Comparison of ENCODE assay signal across 1 cellular context in the genomic region with DNA sequence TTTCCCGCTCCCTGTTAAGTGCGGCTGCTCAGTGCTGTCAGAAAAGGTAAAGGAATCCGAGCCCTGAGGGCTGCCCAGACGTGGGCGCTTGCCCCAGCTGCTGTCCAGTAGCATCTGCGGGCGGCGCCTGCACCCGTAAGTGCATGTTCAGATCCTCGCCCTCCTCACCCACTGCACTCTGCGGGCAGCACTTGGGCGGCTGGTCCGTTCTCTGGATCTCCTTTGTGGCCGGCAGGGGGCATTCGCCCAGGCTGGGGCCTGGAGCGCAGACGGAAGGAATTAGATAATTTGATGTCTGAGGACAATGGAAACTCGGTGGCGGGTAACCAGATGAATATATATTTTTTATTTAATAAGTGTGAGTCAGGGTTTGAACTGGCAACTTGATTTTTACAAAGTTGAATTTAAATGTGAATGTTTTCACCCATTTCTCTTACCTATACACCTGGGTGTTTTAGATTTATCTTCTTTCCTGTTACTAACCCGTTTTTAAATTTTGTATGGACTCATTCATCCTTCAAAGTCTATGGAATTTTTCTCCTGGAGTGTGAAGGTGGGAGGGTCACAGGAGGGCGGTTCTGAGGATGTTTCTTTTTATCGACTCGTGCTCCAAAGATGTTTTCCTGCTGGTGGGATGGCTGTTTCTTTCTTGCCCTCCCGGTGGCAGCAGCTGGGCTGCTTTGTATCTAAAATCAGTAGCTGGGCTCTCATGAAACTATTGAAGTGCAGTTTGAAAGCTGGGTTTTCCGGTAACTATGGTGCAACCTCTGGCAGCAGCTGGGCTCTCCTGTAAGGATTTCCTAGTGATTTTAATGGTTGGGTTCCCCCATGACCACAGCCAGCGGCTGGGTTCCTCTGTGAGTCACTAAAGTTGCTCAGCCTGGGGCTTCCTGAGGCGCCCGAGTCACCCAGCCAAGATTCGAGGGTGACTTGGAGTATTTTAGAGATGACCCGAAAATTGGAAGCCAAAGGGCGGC.
TF ChIP-seq lines count a peak whose summit lies in the region.

No MANE protein-coding gene starts in this region.

TF ChIP-seq in H1, 55 proteins besides CTCF, POLR2A, EP300 and RAD21:
- TF ChIP-seq GABPA (IDR thresholded peaks at IDR 0.05; ENCODE audit: borderline replicate concordance, insufficient read depth, low read length) = 0 out of 2 replicates have a peak, but pooled peaks have one; percentile 53
TF ChIP-seq in H1: peak in this region for 1; not testable (repeated sequence) for 54.
